Comparison of ENCODE assay signal across 19 cellular contexts in genomic region chr2:234462218-234462992, GRCh38. TPM values are rescaled to one million over a fixed set of nuclear protein-coding genes. Genes with fewer than 3 reads are reported as not detected.
DNase-seq lines count a peak whose midpoint lies in the region; ATAC-seq lines count a peak whose summit lies in the region.
"Had no signal": no experiment of that assay in that cellular context is flagged by ENCODE, and none has a peak within 500 bp of the region (broad histone marks: within the 10 kb centered on the region; RNA-seq: fewer than 3 reads in every experiment).

No MANE protein-coding gene starts in this region.

- DNase-seq in activated T-cell treated with anti-CD3 and anti-CD28 coated beads, Interleukin-2, amount 50 U/mL, for 1 hour = peak; percentile 17
- DNase-seq in activated T-cell treated with anti-CD3 and anti-CD28 coated beads for 4 hours (no peak), NCI-H69 (lab: John Stamatoyannopoulos, UW) (peak; percentile 4), neuronal stem cell (ENCODE audit: low spot score) (no peak), NCI-H1436 treated with DMSO at 0.1 percent for 48 hours (lab: John Stamatoyannopoulos, UW) (no peak), DMS 273 (lab: John Stamatoyannopoulos, UW; ENCODE audit: unreplicated experiment) (no peak)
- DNase-seq in activated naive CD8-positive, alpha-beta T cell treated with anti-CD3 and anti-CD28 coated beads, Interleukin-2, amount 50 U/mL, for 24 hours = no peak
- DNase-seq: ACHN; effector CD4-positive, alpha-beta T cell; hypothalamus; MM.1S; NCI-H187 treated with DMSO at 0.1 percent for 48 hours; NK-92 treated with Interleukin-12 subunit alpha and Interleukin-12 subunit beta, amount 100 ng/mL, for 24 hours; RPMI8226; stimulated activated CD4-positive, alpha-beta T cell treated with anti-CD3 and anti-CD28 coated beads, Interleukin-15, amount 100 ng/mL, for 24 hours; stomach had no signal

- no peak for ATAC-seq in activated naive CD8-positive, alpha-beta T cell treated with anti-CD3 and anti-CD28 coated beads, Interleukin-2, amount 50 U/mL, for 24 hours
- ATAC-seq in GM18873 (IDR thresholded peaks at IDR 0.05; ENCODE audit: low FRiP score, unreplicated experiment) = no peak

- no peak overlapping the region for H3K23ac ChIP-seq in neuronal stem cell (ENCODE audit: low read depth, low read length, poor library complexity)

- no peaks in the 10 kb centered on the region for H3K27me3 Mint-ChIP-seq in activated naive CD8-positive, alpha-beta T cell treated with anti-CD3 and anti-CD28 coated beads, Interleukin-2, amount 50 U/mL, for 24 hours

- peaks cover 0 to 9% (median 0%) of the 10 kb centered on the region in 3 experiments for H3K27me3 ChIP-seq in neuronal stem cell (ENCODE audit: control insufficient read depth in 3 of 3, insufficient read depth in 3 of 3, low read depth in 1 of 3, low read length in 3 of 3)
- H3K27me3 ChIP-seq: cardiac muscle cell, stomach, vagina had no signal

- H3K27ac Mint-ChIP-seq in activated naive CD8-positive, alpha-beta T cell treated with anti-CD3 and anti-CD28 coated beads, Interleukin-2, amount 50 U/mL, for 24 hours = no peak overlapping the region

- peaks cover 64% of the 10 kb centered on the region for H3K4me1 Mint-ChIP-seq in activated naive CD8-positive, alpha-beta T cell treated with anti-CD3 and anti-CD28 coated beads, Interleukin-2, amount 50 U/mL, for 24 hours

- no CpG with 5 or more reads among the region's 10 CpGs for WGBS in neuronal stem cell (ENCODE audit: extremely low coverage in 2 of 2, insufficient read length in 2 of 2, insufficient replicate concordance in 1 of 2), 2 donors

- H3K4me3 Mint-ChIP-seq in activated naive CD8-positive, alpha-beta T cell treated with anti-CD3 and anti-CD28 coated beads, Interleukin-2, amount 50 U/mL, for 24 hours = peak overlapping the region; percentile 32

- peak overlapping the region; percentile 5 for H2AK5ac ChIP-seq in neuronal stem cell (ENCODE audit: low read depth, low read length)

- H3K4ac ChIP-seq in neuronal stem cell (ENCODE audit: low read length) = no peak overlapping the region

- no peaks in the 10 kb centered on the region for H3K4me1 ChIP-seq in neuronal stem cell (ENCODE audit: control insufficient read depth in 2 of 2, insufficient read depth in 1 of 2, low read depth in 1 of 2, low read length in 2 of 2)
- H3K4me1 ChIP-seq: vagina had no signal

- no peak overlapping the region for H3K4me3 ChIP-seq in neuronal stem cell (ENCODE audit: low read length in 2 of 2)
- H3K4me3 ChIP-seq: cardiac muscle cell, stomach, vagina had no signal

- H3K27ac ChIP-seq in neuronal stem cell (replicated peaks; ENCODE audit: low read length) = no peak overlapping the region
- H3K27ac ChIP-seq: cardiac muscle cell, vagina had no signal

- peaks cover 3% of the 10 kb centered on the region for H3K9me3 Mint-ChIP-seq in activated naive CD8-positive, alpha-beta T cell treated with anti-CD3 and anti-CD28 coated beads, Interleukin-2, amount 50 U/mL, for 24 hours

- no peak overlapping the region for H4K8ac ChIP-seq in neuronal stem cell (ENCODE audit: low read depth, low read length)

- H2AFZ ChIP-seq in neuronal stem cell (ENCODE audit: low read length) = no peak overlapping the region

- H4K91ac ChIP-seq in neuronal stem cell (ENCODE audit: low read depth, low read length, poor library complexity) = no peak overlapping the region

- peaks cover 3 to 6% of the 10 kb centered on the region in 2 donors for H3K9me3 ChIP-seq in neuronal stem cell (replicated peaks in 1 of 2; ENCODE audit: control insufficient read depth in 2 of 2, insufficient read depth in 1 of 2, low read depth in 1 of 2, low read length in 2 of 2)
- H3K9me3 ChIP-seq: vagina had no signal

- H3K18ac ChIP-seq in neuronal stem cell (ENCODE audit: low read length) = no peak overlapping the region

- H2BK12ac ChIP-seq in neuronal stem cell (ENCODE audit: low read length) = no peak overlapping the region

- H2BK15ac ChIP-seq in neuronal stem cell (ENCODE audit: low read length) = no peak overlapping the region

- no peaks in the 10 kb centered on the region for H3K79me1 ChIP-seq in neuronal stem cell (ENCODE audit: low read depth, low read length)

- no peak overlapping the region for H3K4me2 ChIP-seq in neuronal stem cell (ENCODE audit: insufficient read depth, low read length, poor library complexity, severe bottlenecking)

- no peak overlapping the region for H3K14ac ChIP-seq in neuronal stem cell (ENCODE audit: low read length)

- no peaks in the 10 kb centered on the region for H3K36me3 Mint-ChIP-seq in activated naive CD8-positive, alpha-beta T cell treated with anti-CD3 and anti-CD28 coated beads, Interleukin-2, amount 50 U/mL, for 24 hours (ENCODE audit: low read depth)

- H3K36me3 ChIP-seq in neuronal stem cell (replicated peaks in 1 of 2; ENCODE audit: control insufficient read depth in 2 of 2, insufficient read depth in 2 of 2, low read length in 2 of 2) = no peaks in the 10 kb centered on the region
- H3K36me3 ChIP-seq: cardiac muscle cell, stomach, vagina had no signal

- H2BK5ac ChIP-seq in neuronal stem cell (ENCODE audit: low read length) = no peak overlapping the region

- no peak overlapping the region for H3K9ac ChIP-seq in neuronal stem cell (ENCODE audit: low read depth, low read length, poor library complexity)

- no peak overlapping the region for H2BK120ac ChIP-seq in neuronal stem cell (ENCODE audit: low read depth, low read length)

RNA-seq across cellular contexts. Expression of gene ARL4C, which starts 34.5 kb away (rescaled TPM):
- 123 TPM for polyA plus RNA-seq in neuronal stem cell (2013, experiment 1 of 2)
- polyA plus RNA-seq in neuronal stem cell (2013, experiment 2 of 2) = 127 TPM

Comparison
In these comparisons a context has a peak if more than half of its experiments do, and no peak if none do; other contexts are left out.
1. DNase-seq: peak in activated T-cell treated with anti-CD3 and anti-CD28 coated beads, Interleukin-2, amount 50 U/mL, for 1 hour (single experiment) and NCI-H69 (single experiment); none in activated T-cell treated with anti-CD3 and anti-CD28 coated beads for 4 hours (single experiment), activated naive CD8-positive, alpha-beta T cell treated with anti-CD3 and anti-CD28 coated beads, Interleukin-2, amount 50 U/mL, for 24 hours (single experiment), neuronal stem cell (single experiment), NCI-H1436 treated with DMSO at 0.1 percent for 48 hours (single experiment) and DMS 273 (single experiment).